ENCODE assay signal across 21 cellular contexts in the genomic region with DNA sequence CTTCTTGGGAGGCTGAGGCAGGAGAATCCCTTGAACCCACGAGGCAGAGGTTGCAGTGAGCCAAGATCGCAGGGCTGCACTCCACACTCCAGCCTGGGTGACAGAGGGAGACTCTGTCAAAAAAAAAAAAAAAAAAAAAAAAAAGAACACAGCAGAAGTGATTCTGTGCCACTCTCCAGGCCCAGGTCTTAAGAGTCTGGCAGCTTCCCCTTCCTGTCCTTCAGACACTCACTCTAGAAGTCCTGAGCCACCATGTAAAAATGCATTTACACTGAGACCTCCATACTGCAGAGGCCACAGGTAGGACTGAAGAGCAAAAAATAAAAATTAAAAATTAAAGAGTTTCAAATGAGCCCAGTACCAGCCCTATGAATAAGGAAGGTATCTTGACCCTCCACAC.
"Had no signal": no experiment of that assay in that cellular context is flagged by ENCODE, and none has a peak within 500 bp of the region (broad histone marks: within the 10 kb centered on the region; RNA-seq: fewer than 3 reads in every experiment).

No MANE protein-coding gene starts in this region.

- H3K4me3 ChIP-seq: dorsolateral prefrontal cortex, heart left ventricle, neural progenitor cell, pancreas, right lobe of liver, thoracic aorta, transverse colon had no signal

- H3K9me3 ChIP-seq: pancreas, right lobe of liver, transverse colon had no signal

- H3K27me3 Mint-ChIP-seq: progenitor cell of endocrine pancreas; stimulated activated naive CD8-positive, alpha-beta T cell treated with anti-CD3 and anti-CD28 coated beads, Interleukin-15, amount 100 ng/mL, for 72 hours had no signal

- H3K9me3 Mint-ChIP-seq: natural killer cell treated with Interleukin-12 subunit alpha and Interleukin-12 subunit beta and Interleukin-15 and Interleukin-18, amount 100 ng/mL, for 72 hours; stimulated activated effector memory CD8-positive, alpha-beta T cell treated with anti-CD3 and anti-CD28 coated beads, Interleukin-12 subunit alpha, Interleukin-12 subunit beta, amount 100 ng/mL, for 72 hours had no signal

- H3K36me3 ChIP-seq: heart left ventricle, neural progenitor cell, pancreas, right lobe of liver, thoracic aorta, transverse colon had no signal

- H3K4me3 Mint-ChIP-seq: mesothelial cell of epicardium; natural killer cell treated with Interleukin-12 subunit alpha and Interleukin-12 subunit beta and Interleukin-15 and Interleukin-18, amount 100 ng/mL, for 72 hours; neural progenitor cell; stimulated activated effector memory CD8-positive, alpha-beta T cell treated with anti-CD3 and anti-CD28 coated beads, Interleukin-12 subunit alpha, Interleukin-12 subunit beta, amount 100 ng/mL, for 72 hours; stimulated activated naive CD8-positive, alpha-beta T cell treated with anti-CD3 and anti-CD28 coated beads, Interleukin-15, amount 100 ng/mL, for 72 hours had no signal

- H3K9ac ChIP-seq: neural progenitor cell had no signal

- H2AFZ ChIP-seq: neural progenitor cell had no signal

- H3K27ac Mint-ChIP-seq: natural killer cell treated with Interleukin-12 subunit alpha and Interleukin-12 subunit beta and Interleukin-15 and Interleukin-18, amount 100 ng/mL, for 72 hours; neural progenitor cell; progenitor cell of endocrine pancreas; stimulated activated effector memory CD8-positive, alpha-beta T cell treated with anti-CD3 and anti-CD28 coated beads, Interleukin-12 subunit alpha, Interleukin-12 subunit beta, amount 100 ng/mL, for 72 hours; stimulated activated naive CD8-positive, alpha-beta T cell treated with anti-CD3 and anti-CD28 coated beads, Interleukin-15, amount 100 ng/mL, for 72 hours had no signal

- H3K27me3 ChIP-seq: dorsolateral prefrontal cortex, heart left ventricle, neural progenitor cell, pancreas, right lobe of liver, transverse colon had no signal

- H3K4me1 Mint-ChIP-seq: stimulated activated effector memory CD8-positive, alpha-beta T cell treated with anti-CD3 and anti-CD28 coated beads, Interleukin-12 subunit alpha, Interleukin-12 subunit beta, amount 100 ng/mL, for 72 hours; stimulated activated naive CD8-positive, alpha-beta T cell treated with anti-CD3 and anti-CD28 coated beads, Interleukin-15, amount 100 ng/mL, for 72 hours had no signal

- H3K4me1 ChIP-seq: pancreas, right lobe of liver, transverse colon had no signal

- DNase-seq: cortex of kidney; dorsolateral prefrontal cortex; effector CD8-positive, alpha-beta T cell; heart left ventricle; hippocampal formation; left colon; mammary epithelial cell; nucleus accumbens; pancreas; right lobe of liver; stimulated activated CD4-positive, alpha-beta T cell treated with anti-CD3 and anti-CD28 coated beads, Interleukin-4, amount 100 ng/mL, for 1 hour; stimulated activated CD8-positive, alpha-beta memory T cell treated with anti-CD3 and anti-CD28 coated beads, Interleukin-4, amount 100 ng/mL, for 48 hours; stimulated activated naive CD8-positive, alpha-beta T cell treated with anti-CD3 and anti-CD28 coated beads, Interleukin-15, amount 100 ng/mL, for 72 hours; transverse colon had no signal

- ATAC-seq: heart left ventricle; left colon; natural killer cell treated with Interleukin-12 subunit alpha and Interleukin-12 subunit beta and Interleukin-15 and Interleukin-18, amount 100 ng/mL, for 72 hours; pancreas; right lobe of liver; stimulated activated effector memory CD8-positive, alpha-beta T cell treated with anti-CD3 and anti-CD28 coated beads, Interleukin-12 subunit alpha, Interleukin-12 subunit beta, amount 100 ng/mL, for 72 hours; stimulated activated naive CD8-positive, alpha-beta T cell treated with anti-CD3 and anti-CD28 coated beads, Interleukin-15, amount 100 ng/mL, for 72 hours had no signal

- H3K4me2 ChIP-seq: neural progenitor cell had no signal

- H3K36me3 Mint-ChIP-seq: natural killer cell treated with Interleukin-12 subunit alpha and Interleukin-12 subunit beta and Interleukin-15 and Interleukin-18, amount 100 ng/mL, for 72 hours; neural progenitor cell; stimulated activated effector memory CD8-positive, alpha-beta T cell treated with anti-CD3 and anti-CD28 coated beads, Interleukin-12 subunit alpha, Interleukin-12 subunit beta, amount 100 ng/mL, for 72 hours had no signal

- FAIRE-seq: frontal cortex, pancreas had no signal

- H3K27ac ChIP-seq: dorsolateral prefrontal cortex, heart left ventricle, neural progenitor cell, pancreas, right lobe of liver, thoracic aorta, transverse colon had no signal
